ENCODE assay signal across 19 cellular contexts in genomic region chr15:27249046-27249722, GRCh38.
"Had no signal": no experiment of that assay in that cellular context is flagged by ENCODE, and none has a peak within 500 bp of the region (broad histone marks: within the 10 kb centered on the region; RNA-seq: fewer than 3 reads in every experiment).

No MANE protein-coding gene starts in this region.

- H3K4me3 Mint-ChIP-seq: endodermal cell; nephron progenitor cell; stimulated activated naive B cell treated with anti-CD40 and anti-IgM and Interleukin-4, amounts not matched to agents 10 μg/mL and 1 μg/mL and 100 μg/mL, for 72 hours; stimulated activated naive CD8-positive, alpha-beta T cell treated with anti-CD3 and anti-CD28 coated beads, Interleukin-15, amount 100 ng/mL, for 72 hours had no signal

- H3K4me1 Mint-ChIP-seq: endodermal cell; naive B cell; nephron progenitor cell; stimulated activated naive B cell treated with anti-CD40 and anti-IgM and Interleukin-4, amounts not matched to agents 10 μg/mL and 1 μg/mL and 100 μg/mL, for 72 hours; stimulated activated naive CD8-positive, alpha-beta T cell treated with anti-CD3 and anti-CD28 coated beads, Interleukin-15, amount 100 ng/mL, for 72 hours had no signal

- H3K9me3 ChIP-seq: ovary, prostate gland, right lobe of liver, testis had no signal

- ATAC-seq: heart left ventricle; left colon; right lobe of liver; stimulated activated naive B cell treated with anti-CD40 and anti-IgM and Interleukin-4, amounts not matched to agents 10 μg/mL and 1 μg/mL and 100 μg/mL, for 72 hours; stimulated activated naive CD8-positive, alpha-beta T cell treated with anti-CD3 and anti-CD28 coated beads, Interleukin-15, amount 100 ng/mL, for 72 hours had no signal

- H3K27me3 Mint-ChIP-seq: naive B cell; stimulated activated naive B cell treated with anti-CD40 and anti-IgM and Interleukin-4, amounts not matched to agents 10 μg/mL and 1 μg/mL and 100 μg/mL, for 72 hours; stimulated activated naive CD8-positive, alpha-beta T cell treated with anti-CD3 and anti-CD28 coated beads, Interleukin-15, amount 100 ng/mL, for 72 hours had no signal

- H3K36me3 Mint-ChIP-seq: naive B cell; stimulated activated naive B cell treated with anti-CD40 and anti-IgM and Interleukin-4, amounts not matched to agents 10 μg/mL and 1 μg/mL and 100 μg/mL, for 72 hours had no signal

- H3K9me3 Mint-ChIP-seq: endodermal cell, nephron progenitor cell had no signal

- H3K27ac Mint-ChIP-seq: endodermal cell; nephron progenitor cell; stimulated activated naive B cell treated with anti-CD40 and anti-IgM and Interleukin-4, amounts not matched to agents 10 μg/mL and 1 μg/mL and 100 μg/mL, for 72 hours; stimulated activated naive CD8-positive, alpha-beta T cell treated with anti-CD3 and anti-CD28 coated beads, Interleukin-15, amount 100 ng/mL, for 72 hours had no signal

- H3K36me3 ChIP-seq: heart left ventricle, ovary, prostate gland, right lobe of liver, tibial nerve had no signal

- H3K27ac ChIP-seq: coronary artery, heart left ventricle, ovary, prostate gland, right lobe of liver, testis, tibial nerve had no signal

- H3K4me3 ChIP-seq: coronary artery, heart left ventricle, ovary, prostate gland, right lobe of liver, testis, tibial nerve had no signal

- H3K4me1 ChIP-seq: heart left ventricle, prostate gland, right lobe of liver, testis, tibial nerve had no signal

- DNase-seq: effector CD4-positive, alpha-beta T cell; endodermal cell; foreskin melanocyte; heart left ventricle; hippocampal formation; left colon; mesendoderm; naive B cell; nephron progenitor cell; ovary; retina; right lobe of liver; stimulated activated CD4-positive, alpha-beta T cell treated with anti-CD3 and anti-CD28 coated beads, Interleukin-4, amount 100 ng/mL, for 1 hour; stimulated activated naive B cell treated with anti-CD40 and anti-IgM and Interleukin-4, amounts not matched to agents 10 μg/mL and 1 μg/mL and 100 μg/mL, for 72 hours; stimulated activated naive CD8-positive, alpha-beta T cell treated with anti-CD3 and anti-CD28 coated beads, Interleukin-15, amount 100 ng/mL, for 72 hours; testis had no signal

- H3K27me3 ChIP-seq: ovary, right lobe of liver, testis, tibial nerve had no signal
